9 cellular contexts compared by ENCODE assay signal in genomic region chr5:68711311-68712200, GRCh38.
DNase-seq lines count a peak whose midpoint lies in the region; ATAC-seq, FAIRE-seq and TF ChIP-seq lines count a peak whose summit lies in the region.
"Had no signal": no experiment of that assay in that cellular context is flagged by ENCODE, and none has a peak within 500 bp of the region (broad histone marks: within the 10 kb centered on the region; RNA-seq: fewer than 3 reads in every experiment).

No MANE protein-coding gene starts in this region.

- no peak overlapping the region for H3K27ac ChIP-seq in effector memory CD4-positive, alpha-beta T cell (ENCODE audit: insufficient read depth, low read length, poor library complexity, severe bottlenecking)

- peak overlapping the region; percentile 0 for H3K4me3 ChIP-seq in effector memory CD4-positive, alpha-beta T cell (ENCODE audit: insufficient read depth, low read depth, low read length, poor library complexity, severe bottlenecking)

- H3K36me3 ChIP-seq in effector memory CD4-positive, alpha-beta T cell (ENCODE audit: control insufficient read depth, insufficient read depth, low read length) = no peaks in the 10 kb centered on the region

- peak; percentile 96 for ATAC-seq in HG03469 (IDR thresholded peaks at IDR 0.05; ENCODE audit: unreplicated experiment)

- DNase-seq in GM12891 (ENCODE audit: insufficient read length, low spot score) (no peak), GM20000 (ENCODE audit: low spot score) (peak; percentile 63), NCI-H2227 (lab: John Stamatoyannopoulos, UW; ENCODE audit: unreplicated experiment) (no peak), RCC 7860 (ENCODE audit: low spot score) (no peak), GF-D8 (lab: John Stamatoyannopoulos, UW) (no peak)
- no peak for DNase-seq in effector memory CD4-positive, alpha-beta T cell
- DNase-seq in activated CD4-positive, alpha-beta T cell treated with anti-CD3 and anti-CD28 coated beads, Interleukin-2, amount 50 U/mL, for 48 hours = no peak

- H3K4me1 ChIP-seq in effector memory CD4-positive, alpha-beta T cell (ENCODE audit: control insufficient read depth, insufficient read depth, low read length, poor library complexity, severe bottlenecking) = no peaks in the 10 kb centered on the region

- TF ChIP-seq POLR2A in GM12891 (IDR thresholded peaks at IDR 0.05; ENCODE audit: low read depth, low read length) = no peak

- no peaks in the 10 kb centered on the region for H3K27me3 ChIP-seq in effector memory CD4-positive, alpha-beta T cell (replicated peaks; ENCODE audit: control insufficient read depth, insufficient read depth, low read length, poor library complexity, severe bottlenecking)

- H3K9me3 ChIP-seq in effector memory CD4-positive, alpha-beta T cell (ENCODE audit: control insufficient read depth, low read length) = no peaks in the 10 kb centered on the region

- peak; percentile 91 for FAIRE-seq in GM12891 (lab: Jason Lieb, UNC)
- FAIRE-seq in RCC 7860 (lab: Jason Lieb, UNC) = no peak
- FAIRE-seq: colon had no signal

- TF ChIP-seq CTCF in GM20000 (IDR thresholded peaks at IDR 0.05; ENCODE audit: extremely low read depth, missing control alignments) = no peak

TF ChIP-seq in GM12891, 5 proteins besides CTCF, POLR2A, EP300 and RAD21:
- no peak for TF ChIP-seq PAX5 (IDR thresholded peaks at IDR 0.05; ENCODE audit: insufficient read depth, low read length, severe bottlenecking)
- TF ChIP-seq POU2F2 (IDR thresholded peaks at IDR 0.05; ENCODE audit: low read depth, low read length) = no peak
- no peak for TF ChIP-seq TAF1 (IDR thresholded peaks at IDR 0.05; ENCODE audit: low read depth, low read length)
- TF ChIP-seq POLR2AphosphoS5 (IDR thresholded peaks at IDR 0.05; ENCODE audit: low read depth, low read length) = no peak
- TF ChIP-seq SPI1 (IDR thresholded peaks at IDR 0.05; ENCODE audit: low read depth, low read length) = no peak
